In genomic region chr7:129376778-129377700, GRCh38 we compare ENCODE assay signal across 10 cellular contexts. TPM values are rescaled to one million over a fixed set of nuclear protein-coding genes. Genes with fewer than 3 reads are reported as not detected.
DNase-seq lines count a peak whose midpoint lies in the region; ATAC-seq, FAIRE-seq and TF ChIP-seq lines count a peak whose summit lies in the region.
"Had no signal": no experiment of that assay in that cellular context is flagged by ENCODE, and none has a peak within 500 bp of the region (broad histone marks: within the 10 kb centered on the region; RNA-seq: fewer than 3 reads in every experiment).

No MANE protein-coding gene starts in this region.

- H3K4me1 ChIP-seq in Loucy (ENCODE audit: insufficient read depth, low read length, poor library complexity, severe bottlenecking) (peaks cover 17% of the 10 kb centered on the region), mesenchymal stem cell (ENCODE audit: control insufficient read depth, insufficient read depth, low read depth, low read length) (no peaks in the 10 kb centered on the region), kidney (ENCODE audit: control insufficient read depth in 1 of 2, insufficient read depth in 1 of 2, low read depth in 1 of 2, low read length in 2 of 2) (peaks cover 7 to 12% of the 10 kb centered on the region in 2 donors)

- no peaks in the 10 kb centered on the region for H3K9me2 ChIP-seq in Loucy (replicated peaks; ENCODE audit: low read depth, low read length)

- no peak overlapping the region for H3K4me3 Mint-ChIP-seq in activated naive CD8-positive, alpha-beta T cell treated with anti-CD3 and anti-CD28 coated beads, Interleukin-2, amount 50 U/mL, for 24 hours
- H3K4me3 Mint-ChIP-seq in T-helper 17 cell = no peak overlapping the region
- H3K4me3 Mint-ChIP-seq: neural progenitor cell had no signal

- H2AFZ ChIP-seq in Loucy (ENCODE audit: low read length) (0 out of 2 replicates have a peak overlapping the region, but pooled peaks have one; percentile 3), mesenchymal stem cell (ENCODE audit: low read depth, low read length) (no peak overlapping the region)
- H2AFZ ChIP-seq: neural progenitor cell had no signal

- H3K18ac ChIP-seq in mesenchymal stem cell (ENCODE audit: low read depth in 1 of 2, low read length in 2 of 2) = no peak overlapping the region

- no peak overlapping the region for H2AK5ac ChIP-seq in mesenchymal stem cell (ENCODE audit: low read length, severe bottlenecking)

- intact Hi-C loops in kidney (cut with DNase I) = no loop called here

- no peaks in the 10 kb centered on the region for H3K27me3 Mint-ChIP-seq in activated naive CD8-positive, alpha-beta T cell treated with anti-CD3 and anti-CD28 coated beads, Interleukin-2, amount 50 U/mL, for 24 hours
- no peaks in the 10 kb centered on the region for H3K27me3 Mint-ChIP-seq in T-helper 17 cell

- no peak overlapping the region for H3K27ac Mint-ChIP-seq in activated naive CD8-positive, alpha-beta T cell treated with anti-CD3 and anti-CD28 coated beads, Interleukin-2, amount 50 U/mL, for 24 hours
- H3K27ac Mint-ChIP-seq in T-helper 17 cell = no peak overlapping the region
- H3K27ac Mint-ChIP-seq: neural progenitor cell had no signal

- no peaks in the 10 kb centered on the region for H3K36me3 ChIP-seq in Loucy (ENCODE audit: insufficient read depth, low read length)
- H3K36me3 ChIP-seq in mesenchymal stem cell (ENCODE audit: control insufficient read depth in 1 of 2, insufficient read depth in 2 of 2, low read depth in 1 of 2, low read length in 2 of 2) = peaks cover 0 to 4% of the 10 kb centered on the region in 2 experiments
- H3K36me3 ChIP-seq in kidney (ENCODE audit: control insufficient read depth in 1 of 2, insufficient read depth in 2 of 2, low read length in 2 of 2) = no peaks in the 10 kb centered on the region
- H3K36me3 ChIP-seq: neural progenitor cell had no signal

- H3K9me3 Mint-ChIP-seq in activated naive CD8-positive, alpha-beta T cell treated with anti-CD3 and anti-CD28 coated beads, Interleukin-2, amount 50 U/mL, for 24 hours = no peaks in the 10 kb centered on the region
- H3K9me3 Mint-ChIP-seq: neural progenitor cell had no signal

- no peaks in the 10 kb centered on the region for H3K36me3 Mint-ChIP-seq in activated naive CD8-positive, alpha-beta T cell treated with anti-CD3 and anti-CD28 coated beads, Interleukin-2, amount 50 U/mL, for 24 hours (ENCODE audit: low read depth)
- H3K36me3 Mint-ChIP-seq in T-helper 17 cell (ENCODE audit: low read depth) = peaks cover 4% of the 10 kb centered on the region
- H3K36me3 Mint-ChIP-seq: neural progenitor cell had no signal

- H2BK12ac ChIP-seq in mesenchymal stem cell (ENCODE audit: low read length in 2 of 2) = no peak overlapping the region

- peak; percentile 47; the same call in 1 of the 2 replicates for TF ChIP-seq CTCF in Loucy (conservative IDR thresholded peaks at IDR 0.05; ENCODE audit: low read length)
- TF ChIP-seq CTCF in kidney (IDR thresholded peaks at IDR 0.05; ENCODE audit: borderline replicate concordance, extremely low read depth, insufficient read depth) = no peak

- no peak overlapping the region for H3K14ac ChIP-seq in mesenchymal stem cell (ENCODE audit: low read length in 2 of 2)

- peak; percentile 74 for ATAC-seq in activated naive CD8-positive, alpha-beta T cell treated with anti-CD3 and anti-CD28 coated beads, Interleukin-2, amount 50 U/mL, for 24 hours
- no peak for ATAC-seq in T-helper 17 cell

- H2BK5ac ChIP-seq in mesenchymal stem cell (ENCODE audit: low read depth, low read length, poor library complexity, severe bottlenecking) = no peak overlapping the region

- no peak overlapping the region for H3K27ac ChIP-seq in mesenchymal stem cell (ENCODE audit: low read length, poor library complexity, severe bottlenecking)
- H3K27ac ChIP-seq in kidney (ENCODE audit: low read depth in 2 of 2, low read length in 2 of 2) = no peak overlapping the region
- H3K27ac ChIP-seq: esophagus squamous epithelium had no signal

- H3K9ac ChIP-seq in Loucy (ENCODE audit: low read depth, low read length, poor library complexity, severe bottlenecking) = no peak overlapping the region
- H3K9ac ChIP-seq in mesenchymal stem cell (ENCODE audit: low read length) = no peak overlapping the region
- no peak overlapping the region for H3K9ac ChIP-seq in kidney (ENCODE audit: low read length in 2 of 2)
- H3K9ac ChIP-seq: neural progenitor cell had no signal

- H3K9me3 ChIP-seq in Loucy (ENCODE audit: insufficient read depth, low read depth, low read length) (no peaks in the 10 kb centered on the region), mesenchymal stem cell (ENCODE audit: control insufficient read depth, low read length) (no peaks in the 10 kb centered on the region), T-helper 17 cell (ENCODE audit: control insufficient read depth, low read length, poor library complexity, severe bottlenecking) (no peaks in the 10 kb centered on the region), kidney (ENCODE audit: control insufficient read depth in 1 of 2, low read length in 2 of 2) (no peaks in the 10 kb centered on the region)
- H3K9me3 ChIP-seq: esophagus squamous epithelium had no signal

- H4K91ac ChIP-seq in mesenchymal stem cell (ENCODE audit: low read length) = no peak overlapping the region

- no peak overlapping the region for H2BK15ac ChIP-seq in mesenchymal stem cell (ENCODE audit: low read depth, poor library complexity, severe bottlenecking)

- H3K23ac ChIP-seq in mesenchymal stem cell (ENCODE audit: low read length in 2 of 2) = no peak overlapping the region

- H3K79me2 ChIP-seq in Loucy (ENCODE audit: insufficient read depth, low read length) = no peaks in the 10 kb centered on the region

- no peaks in the 10 kb centered on the region for H4K20me1 ChIP-seq in Loucy (ENCODE audit: insufficient read depth, low read length, poor library complexity, severe bottlenecking)

- DNase-seq in activated CD4-positive, alpha-beta T cell treated with anti-CD3 and anti-CD28 coated beads for 48 hours = peak; percentile 26
- no peak for DNase-seq in activated CD4-positive, alpha-beta T cell treated with anti-CD3 and anti-CD28 coated beads for 1 hour
- DNase-seq in activated naive CD8-positive, alpha-beta T cell treated with anti-CD3 and anti-CD28 coated beads, Interleukin-2, amount 50 U/mL, for 24 hours = no peak
- peak; percentile 12 for DNase-seq in mesenchymal stem cell
- DNase-seq in T-helper 17 cell = no peak
- no peak for DNase-seq in SW 1271 (lab: John Stamatoyannopoulos, UW)
- DNase-seq in kidney = no peak
- DNase-seq: esophagus squamous epithelium had no signal

- H3K79me1 ChIP-seq in mesenchymal stem cell (replicated peaks; ENCODE audit: low read length, poor library complexity, severe bottlenecking) = no peaks in the 10 kb centered on the region

- no peak overlapping the region for H3K4ac ChIP-seq in mesenchymal stem cell (ENCODE audit: low read depth in 1 of 2, low read length in 2 of 2)

- FAIRE-seq in kidney (lab: Jason Lieb, UNC) = no peak

- H3K4me2 ChIP-seq in Loucy (ENCODE audit: low read depth, low read length, poor library complexity, severe bottlenecking) (peak overlapping the region; percentile 18), mesenchymal stem cell (ENCODE audit: low read length, poor library complexity, severe bottlenecking) (no peak overlapping the region)
- H3K4me2 ChIP-seq: neural progenitor cell had no signal

- WGBS in mesenchymal stem cell = 83% methylated on average over 5 of the region's 6 CpGs

- H3K27me3 ChIP-seq in Loucy (ENCODE audit: insufficient read depth, low read length, poor library complexity, severe bottlenecking) (no peaks in the 10 kb centered on the region), mesenchymal stem cell (ENCODE audit: control insufficient read depth in 1 of 2, insufficient read depth in 1 of 2, low read length in 2 of 2) (no peaks in the 10 kb centered on the region)
- H3K27me3 ChIP-seq: esophagus squamous epithelium, neural progenitor cell had no signal

- no peak overlapping the region for H2BK120ac ChIP-seq in mesenchymal stem cell (ENCODE audit: low read depth, low read length)

- no peak overlapping the region for H4K8ac ChIP-seq in mesenchymal stem cell (ENCODE audit: low read length)

- no peak overlapping the region for H3K4me3 ChIP-seq in Loucy (ENCODE audit: low read length, poor library complexity, severe bottlenecking)
- H3K4me3 ChIP-seq in mesenchymal stem cell (ENCODE audit: insufficient read depth in 1 of 2, low read depth in 1 of 2, low read length in 2 of 2) = no peak overlapping the region
- no peak overlapping the region for H3K4me3 ChIP-seq in kidney (ENCODE audit: low read length in 2 of 2)
- H3K4me3 ChIP-seq: esophagus squamous epithelium, neural progenitor cell had no signal

- H3F3A ChIP-seq in Loucy (ENCODE audit: low read depth) = no peaks in the 10 kb centered on the region

- H3K4me1 Mint-ChIP-seq in activated naive CD8-positive, alpha-beta T cell treated with anti-CD3 and anti-CD28 coated beads, Interleukin-2, amount 50 U/mL, for 24 hours = peaks cover 17% of the 10 kb centered on the region
- peaks cover 9% of the 10 kb centered on the region for H3K4me1 Mint-ChIP-seq in T-helper 17 cell

RNA-seq across cellular contexts. Expression of gene STRIP2, which starts 57.2 kb away (rescaled TPM):
- polyA plus RNA-seq in mesenchymal stem cell (2013, experiment 1 of 2) = 0.76 TPM
- polyA plus RNA-seq in mesenchymal stem cell (2013, experiment 2 of 2) = 0.93 TPM
- 1 to 10 TPM in 1 of 2 donors, under 1 TPM in 1; 0.67 to 2.1 TPM for total RNA-seq in T-helper 17 cell
- 0.88 TPM for total RNA-seq in kidney
- polyA plus RNA-seq in kidney (ENCODE audit: insufficient read depth, low read depth, low replicate concordance) = 9.0 TPM

Comparison
In these comparisons a context has a peak if more than half of its experiments do, and no peak if none do; other contexts are left out.
1. DNase-seq: peak in activated CD4-positive, alpha-beta T cell treated with anti-CD3 and anti-CD28 coated beads for 48 hours (single experiment) and mesenchymal stem cell (single experiment); none in activated CD4-positive, alpha-beta T cell treated with anti-CD3 and anti-CD28 coated beads for 1 hour (single experiment), activated naive CD8-positive, alpha-beta T cell treated with anti-CD3 and anti-CD28 coated beads, Interleukin-2, amount 50 U/mL, for 24 hours (single experiment), T-helper 17 cell (0 of 3), SW 1271 (0 of 2) and kidney (single experiment).